Comparison of ENCODE assay signal across 8 cellular contexts in genomic region chr1:221778535-221779142, GRCh38. TPM values are rescaled to one million over a fixed set of nuclear protein-coding genes. Genes with fewer than 3 reads are reported as not detected.
DNase-seq lines count a peak whose midpoint lies in the region; ATAC-seq and TF ChIP-seq lines count a peak whose summit lies in the region.

No MANE protein-coding gene starts in this region.

- TF ChIP-seq CTCF in lower lobe of right lung (IDR thresholded peaks at IDR 0.05) = no peak
- no peak for TF ChIP-seq CTCF in osteocyte (IDR thresholded peaks at IDR 0.05)

- no peaks in the 10 kb centered on the region for H3K9me3 Mint-ChIP-seq in osteocyte (ENCODE audit: unreplicated experiment)

- peaks cover 16% of the 10 kb centered on the region for H3K27me3 Mint-ChIP-seq in osteocyte (ENCODE audit: unreplicated experiment)

- H3K36me3 ChIP-seq in lower lobe of right lung = no peaks in the 10 kb centered on the region

- peak overlapping the region; percentile 38 for H3K27ac ChIP-seq in lower lobe of right lung

- no peaks in the 10 kb centered on the region for H3K27me3 ChIP-seq in lower lobe of right lung (ENCODE audit: low read depth)

- no peak overlapping the region for H3K4me3 ChIP-seq in lower lobe of right lung

- DNase-seq in NOMO-1 treated with DMSO at 0.1 percent for 48 hours (lab: John Stamatoyannopoulos, UW; ENCODE audit: unreplicated experiment) (peak; percentile 55), lower lobe of right lung (peak; percentile 64), osteocyte (ENCODE audit: extremely low spot score, unreplicated experiment) (no peak), T1000 (lab: John Stamatoyannopoulos, UW) (no peak), hepatic stellate cell (ENCODE audit: low spot score) (no peak), NCI-H526 (lab: John Stamatoyannopoulos, UW) (no peak)

- H3K4me1 Mint-ChIP-seq in osteocyte (ENCODE audit: unreplicated experiment) = no peaks in the 10 kb centered on the region

- no peaks in the 10 kb centered on the region for H3K9me3 ChIP-seq in lower lobe of right lung

- intact Hi-C loops in lower lobe of right lung (cut with DNase I) = no loop called here

- peak; percentile 28 for ATAC-seq in GM18907 (IDR thresholded peaks at IDR 0.05; ENCODE audit: unreplicated experiment)
- peak; percentile 33 for ATAC-seq in HG02642 (IDR thresholded peaks at IDR 0.05; ENCODE audit: poor library complexity, unreplicated experiment)
- ATAC-seq in lower lobe of right lung = peak; percentile 59 to 73

- H3K4me3 Mint-ChIP-seq in osteocyte (ENCODE audit: unreplicated experiment) = no peak overlapping the region

- no peak overlapping the region for H3K27ac Mint-ChIP-seq in osteocyte (ENCODE audit: unreplicated experiment)

- H3K36me3 Mint-ChIP-seq in osteocyte (ENCODE audit: unreplicated experiment) = no peaks in the 10 kb centered on the region

- H3K4me1 ChIP-seq in lower lobe of right lung = peaks cover 36% of the 10 kb centered on the region

RNA-seq across cellular contexts. Expression of gene DUSP10, which starts 36.8 kb away (rescaled TPM):
- 8.7 TPM for total RNA-seq in lower lobe of right lung
- total RNA-seq in osteocyte = 3.0 and 3.2 TPM in 2 replicates

Comparison
In these comparisons a context has a peak if more than half of its experiments do, and no peak if none do; other contexts are left out.
1. DNase-seq: peak in NOMO-1 treated with DMSO at 0.1 percent for 48 hours (single experiment) and lower lobe of right lung (single experiment); none in osteocyte (single experiment), T1000 (single experiment), hepatic stellate cell (single experiment) and NCI-H526 (0 of 2).
2. Peak in every context shown above with its lines, with median percentiles within 50 percentile points of each other: ATAC-seq.